In the genomic region with DNA sequence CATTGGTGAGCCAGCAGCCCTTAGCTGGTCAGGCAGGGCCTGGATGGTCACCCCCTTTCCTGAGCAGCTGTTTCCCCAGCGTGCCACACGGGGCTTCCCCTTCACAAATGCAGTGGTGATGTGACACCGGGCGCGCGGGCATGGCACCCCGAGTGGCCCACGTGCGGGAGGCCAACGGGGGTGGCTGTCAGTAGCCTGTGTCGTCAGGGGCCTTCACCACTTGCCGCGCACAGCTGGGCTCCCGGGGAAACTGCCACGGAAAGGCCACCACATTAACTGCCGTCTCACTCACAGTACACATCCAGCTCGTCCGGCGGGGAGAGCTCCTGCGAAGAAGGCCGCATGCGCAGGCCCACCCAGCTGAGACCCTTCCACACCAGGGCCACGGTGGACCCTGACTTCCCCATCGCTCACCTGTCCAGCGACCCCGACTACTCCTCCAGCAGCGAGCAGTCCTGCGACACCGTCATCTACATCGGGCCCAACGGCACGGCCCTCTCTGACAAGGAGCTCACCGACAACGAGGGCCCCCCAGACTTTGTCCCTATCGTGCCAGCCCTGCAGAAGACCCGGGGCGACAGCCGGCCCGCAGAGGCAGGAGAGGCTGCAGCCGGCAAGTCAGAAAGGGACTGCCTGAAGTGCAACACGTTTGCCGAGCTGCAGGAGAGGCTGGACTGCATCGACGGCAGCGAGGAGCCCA, we compare ENCODE assay signal across 23 cellular contexts.
"Had no signal": no experiment of that assay in that cellular context is flagged by ENCODE, and none has a peak within 500 bp of the region (broad histone marks: within the 10 kb centered on the region; RNA-seq: fewer than 3 reads in every experiment).

No MANE protein-coding gene starts in this region.

- H3K4me1 Mint-ChIP-seq: activated CD4-positive, alpha-beta T cell treated with anti-CD3 and anti-CD28 coated beads, Interleukin-2, amount 10 ng/mL, durations not matched to agents 24 days and 14 days; activated CD8-positive, alpha-beta memory T cell treated with anti-CD3 and anti-CD28 coated beads, Interleukin-2, amount 10 ng/mL, durations not matched to agents 7 days and 5 days; T-cell had no signal

- H3K27me3 Mint-ChIP-seq: activated CD4-positive, alpha-beta T cell treated with anti-CD3 and anti-CD28 coated beads, Interleukin-2, amount 10 ng/mL, durations not matched to agents 24 days and 14 days; activated CD8-positive, alpha-beta memory T cell treated with anti-CD3 and anti-CD28 coated beads, Interleukin-2, amount 10 ng/mL, durations not matched to agents 7 days and 5 days; activated naive CD8-positive, alpha-beta T cell had no signal

- ATAC-seq: activated CD8-positive, alpha-beta memory T cell treated with anti-CD3 and anti-CD28 coated beads, Interleukin-2, amount 10 ng/mL, durations not matched to agents 7 days and 5 days; T-cell had no signal

- H3K4me3 ChIP-seq: PC-9 had no signal

- H3K36me3 Mint-ChIP-seq: activated CD8-positive, alpha-beta memory T cell treated with anti-CD3 and anti-CD28 coated beads, Interleukin-2, amount 10 ng/mL, durations not matched to agents 7 days and 5 days; T-cell had no signal

- DNase-seq: activated B cell treated with CpG ODN at 0.5 μM for 24 hours; activated CD4-positive, alpha-beta T cell treated with anti-CD3 and anti-CD28 coated beads for 1 hour; activated CD4-positive, alpha-beta T cell treated with anti-CD3 and anti-CD28 coated beads, Interleukin-2, amount 10 ng/mL, durations not matched to agents 24 days and 14 days; activated CD4-positive, alpha-beta T cell treated with anti-CD3 and anti-CD28 coated beads, Interleukin-2, amount 50 U/mL, for 48 hours; activated CD8-positive, alpha-beta memory T cell treated with anti-CD3 and anti-CD28 coated beads, Interleukin-2, amount 10 ng/mL, durations not matched to agents 7 days and 5 days; activated gamma-delta T cell; activated naive CD4-positive, alpha-beta T cell treated with anti-CD3 and anti-CD28 coated beads for 36 hours; activated T-cell treated with anti-CD3 and anti-CD28 coated beads, Interleukin-2, amount 50 U/mL, for 24 hours; amygdala; NCI-H1105 treated with DMSO at 0.1 percent for 48 hours; NCI-H1436 treated with DMSO at 0.1 percent for 48 hours; NCI-H187; NCI-H2081; NCI-H510A treated with DMSO at 0.1 percent for 48 hours; NCI-H69; PC-9; SHP77 treated with DMSO at 0.1 percent for 48 hours; T-cell; T-helper 2 cell; T1000 had no signal

- H3K4me3 Mint-ChIP-seq: activated B cell treated with CpG ODN at 0.5 μM for 24 hours; activated CD4-positive, alpha-beta T cell treated with anti-CD3 and anti-CD28 coated beads, Interleukin-2, amount 10 ng/mL, durations not matched to agents 24 days and 14 days; activated CD8-positive, alpha-beta memory T cell treated with anti-CD3 and anti-CD28 coated beads, Interleukin-2, amount 10 ng/mL, durations not matched to agents 7 days and 5 days; activated naive CD4-positive, alpha-beta T cell treated with anti-CD3 and anti-CD28 coated beads for 36 hours; activated naive CD8-positive, alpha-beta T cell; activated T-cell treated with anti-CD3 and anti-CD28 coated beads, Interleukin-2, amount 50 U/mL, for 24 hours; activated T-helper 1 cell treated with anti-CD3 and anti-CD28 coated beads, Interleukin-12 subunit alpha, Interleukin-12 subunit beta, Interleukin-2, Interleukin-4 antibody, amounts not matched to agents 30 ng/mL and 10 ng/mL and 1 ng/mL, durations not matched to agents 14 hours and 24 hours and 36 hours; T-cell had no signal

- H3K27ac Mint-ChIP-seq: activated B cell treated with CpG ODN at 0.5 μM for 24 hours; activated CD4-positive, alpha-beta T cell treated with anti-CD3 and anti-CD28 coated beads, Interleukin-2, amount 10 ng/mL, durations not matched to agents 24 days and 14 days; activated CD8-positive, alpha-beta memory T cell treated with anti-CD3 and anti-CD28 coated beads, Interleukin-2, amount 10 ng/mL, durations not matched to agents 7 days and 5 days; activated naive CD4-positive, alpha-beta T cell treated with anti-CD3 and anti-CD28 coated beads for 36 hours; activated naive CD8-positive, alpha-beta T cell; activated T-cell treated with anti-CD3 and anti-CD28 coated beads, Interleukin-2, amount 50 U/mL, for 24 hours; activated T-helper 1 cell treated with anti-CD3 and anti-CD28 coated beads, Interleukin-12 subunit alpha, Interleukin-12 subunit beta, Interleukin-2, Interleukin-4 antibody, amounts not matched to agents 30 ng/mL and 10 ng/mL and 1 ng/mL, durations not matched to agents 14 hours and 24 hours and 36 hours; T-cell had no signal

- H3K27ac ChIP-seq: KMS-11, PC-9 had no signal

- H3K9me3 Mint-ChIP-seq: activated B cell treated with CpG ODN at 0.5 μM for 24 hours; activated CD4-positive, alpha-beta T cell treated with anti-CD3 and anti-CD28 coated beads, Interleukin-2, amount 10 ng/mL, durations not matched to agents 24 days and 14 days; activated naive CD4-positive, alpha-beta T cell treated with anti-CD3 and anti-CD28 coated beads for 36 hours; activated T-helper 1 cell treated with anti-CD3 and anti-CD28 coated beads, Interleukin-12 subunit alpha, Interleukin-12 subunit beta, Interleukin-2, Interleukin-4 antibody, amounts not matched to agents 30 ng/mL and 10 ng/mL and 1 ng/mL, durations not matched to agents 14 hours and 24 hours and 36 hours had no signal

- H3K9ac ChIP-seq: KMS-11 had no signal
